In genomic region chr17:8140058-8140412, GRCh38 we compare ENCODE assay signal across 14 cellular contexts. TPM values are rescaled to one million over a fixed set of nuclear protein-coding genes. Genes with fewer than 3 reads are reported as not detected.
DNase-seq lines count a peak whose midpoint lies in the region; ATAC-seq, FAIRE-seq and TF ChIP-seq lines count a peak whose summit lies in the region.
"Had no signal": no experiment of that assay in that cellular context is flagged by ENCODE, and none has a peak within 500 bp of the region (broad histone marks: within the 10 kb centered on the region; RNA-seq: fewer than 3 reads in every experiment).

No MANE protein-coding gene starts in this region.

- H3K4me3 ChIP-seq in right lobe of liver (no peak overlapping the region), HepG2 (replicated peaks in 1 of 3; ENCODE audit: insufficient read depth in 1 of 3, low read depth in 2 of 3, low read length in 3 of 3) (no peak overlapping the region), heart left ventricle (no peak overlapping the region)

- no peaks in the 10 kb centered on the region for H3K79me2 ChIP-seq in HepG2 (ENCODE audit: insufficient read depth, low read length)

- no peak for TF ChIP-seq POLR2A in right lobe of liver (IDR thresholded peaks at IDR 0.05)
- no peak for TF ChIP-seq POLR2A in HepG2 (IDR thresholded peaks at IDR 0.05; ENCODE audit: insufficient read depth in 1 of 2, low read depth in 2 of 2, low read length in 2 of 2)
- TF ChIP-seq POLR2A in heart left ventricle (IDR thresholded peaks at IDR 0.05), result no peak

- TF ChIP-seq CTCF in right lobe of liver (IDR thresholded peaks at IDR 0.05) (no peak), HepG2 (CRISPR knock-in tag; IDR thresholded peaks at IDR 0.05) (no peak), heart left ventricle (IDR thresholded peaks at IDR 0.05) (no peak), osteocyte (IDR thresholded peaks at IDR 0.05) (no peak)

- POLR2A ChIA-PET in HepG2 (lab: Yijun Ruan, JAX), result interaction anchor here (1.0 to 3.2 kb wide), 4 partner anchors 14 to 33 kb away, joined by 4 to 18 read pairs (median 10); no protein-coding TSS in a partner anchor

- peaks cover 0 to 9% (median 1%) of the 10 kb centered on the region in 4 donors for H3K4me1 ChIP-seq in right lobe of liver
- peaks cover 29% of the 10 kb centered on the region for H3K4me1 ChIP-seq in HepG2 (ENCODE audit: insufficient read depth, low read length)
- peaks cover 0 to 52% (median 15%) of the 10 kb centered on the region in 12 donors for H3K4me1 ChIP-seq in heart left ventricle

- in situ Hi-C loops in HepG2 (cut with HindIII; ENCODE audit: extremely low pct_ligation_motif_present, low pct_unique_long_range_greater_than_20kb), result no loop called here

- no peak overlapping the region for H3K4me2 ChIP-seq in HepG2 (ENCODE audit: low read depth, low read length)

- H3K27ac Mint-ChIP-seq in osteocyte (ENCODE audit: unreplicated experiment), result peak overlapping the region; percentile 34
- H3K27ac Mint-ChIP-seq: activated CD8-positive, alpha-beta memory T cell treated with anti-CD3 and anti-CD28 coated beads, Interleukin-2, amount 10 ng/mL, durations not matched to agents 7 days and 5 days had no signal

- H3K36me3 Mint-ChIP-seq in osteocyte (ENCODE audit: unreplicated experiment), result peaks cover 25% of the 10 kb centered on the region

- H3K4me1 Mint-ChIP-seq in osteocyte (ENCODE audit: unreplicated experiment), result peaks cover 4% of the 10 kb centered on the region

- ATAC-seq in right lobe of liver (no peak), HepG2 (no peak), heart left ventricle (peak in 1 of 4 donors; percentile 9), GM19023 (IDR thresholded peaks at IDR 0.05; ENCODE audit: unreplicated experiment) (no peak), GM21515 (IDR thresholded peaks at IDR 0.05; ENCODE audit: unreplicated experiment) (no peak)

- no peak for TF ChIP-seq EP300 in HepG2 (IDR thresholded peaks at IDR 0.05; ENCODE audit: low read depth in 2 of 2, low read length in 2 of 2)
- TF ChIP-seq EP300 in HepG2 (CRISPR knock-in tag; IDR thresholded peaks at IDR 0.05; ENCODE audit: borderline replicate concordance), result no peak

- BruUV-seq in HepG2 (replicated peaks; lab: Mats Ljungman, UMichigan), result no TSS peak

- TF ChIP-seq RAD21 in HepG2 (CRISPR knock-in tag; IDR thresholded peaks at IDR 0.05), result no peak

- DNase-seq in right lobe of liver (peak in 2 of 3 donors; percentile 50 to 58), HepG2 (ENCODE audit: low spot score) (no peak), heart left ventricle (peak in 1 of 5 donors; percentile 11), osteocyte (ENCODE audit: extremely low spot score, unreplicated experiment) (no peak), AML-193 (lab: John Stamatoyannopoulos, UW) (no peak), OCI-M1 (lab: John Stamatoyannopoulos, UW) (no peak)

- intact Hi-C loops in right lobe of liver (cut with DNase I), result no loop called here
- intact Hi-C loops in HepG2 (cut with micrococcal nuclease; ENCODE audit: unreplicated experiment), result no loop called here
- intact Hi-C loops in heart left ventricle (cut with DNase I), result loop anchor here in 1 of 10 donors (10.0 kb wide), 1 partner anchor 295 kb away; no protein-coding TSS in a partner anchor

- no peak for FAIRE-seq in HepG2 (lab: Jason Lieb, UNC)
- FAIRE-seq: TTC549 had no signal

- no peak overlapping the region for H3K9ac ChIP-seq in HepG2 (ENCODE audit: insufficient read depth, low read depth, low read length)

- H3K27me3 ChIP-seq in right lobe of liver (no peaks in the 10 kb centered on the region), HepG2 (ENCODE audit: control insufficient read depth in 1 of 2, insufficient read depth in 2 of 2, low read length in 2 of 2) (no peaks in the 10 kb centered on the region; a peak in 1 of 5 replicates), heart left ventricle (no peaks in the 10 kb centered on the region)

- no peaks in the 10 kb centered on the region for H3K27me3 Mint-ChIP-seq in osteocyte (ENCODE audit: unreplicated experiment)

- no peak overlapping the region for H3K4me3 Mint-ChIP-seq in osteocyte (ENCODE audit: unreplicated experiment)
- H3K4me3 Mint-ChIP-seq: activated CD8-positive, alpha-beta memory T cell treated with anti-CD3 and anti-CD28 coated beads, Interleukin-2, amount 10 ng/mL, durations not matched to agents 7 days and 5 days; immature natural killer cell had no signal

- 0 out of 2 replicates have a peak, but pooled peaks cover 3% of the 10 kb centered on the region for H4K20me1 ChIP-seq in HepG2 (ENCODE audit: insufficient read depth, low read length)

- H3K36me3 ChIP-seq in right lobe of liver, result peaks cover 25 to 58% (median 53%) of the 10 kb centered on the region in 4 donors
- peaks cover 1 to 12% of the 10 kb centered on the region in 2 experiments; a peak in 2 of 5 replicates for H3K36me3 ChIP-seq in HepG2 (replicated peaks in 1 of 2; ENCODE audit: control insufficient read depth in 1 of 2, insufficient read depth in 2 of 2, low read length in 2 of 2)
- H3K36me3 ChIP-seq in heart left ventricle, result peaks cover 12 to 60% (median 57%) of the 10 kb centered on the region in 9 donors

- 67% methylated on average over 10 of the region's 11 CpGs for WGBS in right lobe of liver (ENCODE audit: insufficient coverage, low coverage, low lambda C conversion rate, missing lambda C conversion rate)
- WGBS in HepG2 (ENCODE audit: low lambda C conversion rate), result 89% methylated on average over 11 of the region's 11 CpGs
- WGBS in heart left ventricle, 4 donors, result 53 to 61% (median 57%) methylated on average over 11 of the region's 11 CpGs

- H3K9me3 Mint-ChIP-seq in osteocyte (ENCODE audit: unreplicated experiment), result no peaks in the 10 kb centered on the region
- H3K9me3 Mint-ChIP-seq: immature natural killer cell had no signal

- CTCF ChIA-PET in HepG2 (lab: Yijun Ruan, JAX; ENCODE audit: low intra/inter-chr PET ratio, low total read pairs), result no interaction called here

- no peak overlapping the region for H2AFZ ChIP-seq in HepG2 (ENCODE audit: low read length)

- H3K9me3 ChIP-seq in right lobe of liver (no peaks in the 10 kb centered on the region), HepG2 (ENCODE audit: low read length) (no peaks in the 10 kb centered on the region), heart left ventricle (no peaks in the 10 kb centered on the region)

- H3K27ac ChIP-seq in right lobe of liver (peak overlapping the region in 1 of 3 donors; percentile 76), HepG2 (ENCODE audit: extremely low read length, insufficient read depth, low read length) (no peak overlapping the region), heart left ventricle (peak overlapping the region in 8 of 12 donors; percentile 12 to 89 (median 84))

RNA-seq across cellular contexts. Expression of gene PER1, which starts 12.2 kb away (rescaled TPM):
- total RNA-seq in right lobe of liver, result 100 to 1,000 TPM in 1 of 6 experiments, 10 to 100 TPM in 5; 25.7 to 118 (median 55.2) TPM
- 2.6 and 5.5 TPM in 2 replicates for total RNA-seq in HepG2 (2016; rRNA removed; fragmentation: Illumina TruSeq; extraction: Trizol)
- total RNA-seq in HepG2 (2016; cell fraction: cytosol; rRNA removed; fragmentation: Illumina TruSeq; extraction: Trizol; ENCODE audit: low read depth), result 1.8 and 2.9 TPM in 2 replicates
- total RNA-seq in HepG2 (2016; cell fraction: insoluble cytoplasmic fraction; rRNA removed; fragmentation: Illumina TruSeq; extraction: Trizol), result 3.2 and 5.8 TPM in 2 replicates
- total RNA-seq in HepG2 (2016; cell fraction: membrane; rRNA removed; fragmentation: Illumina TruSeq; extraction: Trizol), result 1.4 and 1.9 TPM in 2 replicates
- 4.1 and 4.3 TPM in 2 replicates for total RNA-seq in HepG2 (2016; cell fraction: nucleus; rRNA removed; fragmentation: Illumina TruSeq; extraction: Trizol)
- 3.6 and 5.2 TPM in 2 replicates for polyA plus RNA-seq in HepG2 (2011; rRNA removed)
- 1.3 and 1.4 TPM in 2 replicates for polyA plus RNA-seq in HepG2 (2011; cell fraction: cytosol; rRNA removed)
- polyA plus RNA-seq in HepG2 (2011; cell fraction: nucleus; rRNA removed), result 32.0 and 32.6 TPM in 2 replicates
- 7.8 and 11.4 TPM in 2 replicates for polyA plus RNA-seq in HepG2 (2012)
- polyA plus RNA-seq in HepG2 (2016; cell fraction: cytosol; fragmentation: Illumina TruSeq; extraction: Trizol; ENCODE audit: low read depth), result 0.38 and 0.70 TPM in 2 replicates
- polyA plus RNA-seq in HepG2 (2016; cell fraction: insoluble cytoplasmic fraction; fragmentation: Illumina TruSeq; extraction: Trizol; ENCODE audit: low read depth), result 2.2 and 3.6 TPM in 2 replicates
- polyA plus RNA-seq in HepG2 (2016; cell fraction: membrane; fragmentation: Illumina TruSeq; extraction: Trizol; ENCODE audit: low read depth), result 0.49 and 0.90 TPM in 2 replicates
- 13.1 and 17.6 TPM in 2 replicates for polyA plus RNA-seq in HepG2 (2016; cell fraction: nucleus; fragmentation: Illumina TruSeq; extraction: Trizol; ENCODE audit: insufficient read depth, low read depth)
- polyA minus RNA-seq in HepG2 (2011; rRNA and poly(A)+ RNA removed; ENCODE audit: low replicate concordance), result 11.1 and 12.7 TPM in 2 replicates
- polyA minus RNA-seq in HepG2 (2011; cell fraction: cytosol; rRNA and poly(A)+ RNA removed), result 3.8 and 6.2 TPM in 2 replicates
- 10.4 and 10.7 TPM in 2 replicates for polyA minus RNA-seq in HepG2 (2011; cell fraction: nucleus; rRNA and poly(A)+ RNA removed)
- total RNA-seq in heart left ventricle, result 100 to 1,000 TPM in 3 of 9 donors, 10 to 100 TPM in 6; 40.2 to 132 (median 86.3) TPM
- 100 to 1,000 TPM in 1 of 2 donors, 10 to 100 TPM in 1; 96.2 to 164 TPM for polyA plus RNA-seq in heart left ventricle
- total RNA-seq in osteocyte, result 106 and 173 TPM in 2 replicates

RNA-seq across cellular contexts. Expression of gene HES7, which starts 16.1 kb away (rescaled TPM):
- not detected for total RNA-seq in right lobe of liver
- not detected in 2 replicates for total RNA-seq in HepG2 (2016; rRNA removed; fragmentation: Illumina TruSeq; extraction: Trizol)
- not detected in 2 replicates for total RNA-seq in HepG2 (2016; cell fraction: cytosol; rRNA removed; fragmentation: Illumina TruSeq; extraction: Trizol; ENCODE audit: low read depth)
- not detected in 2 replicates for total RNA-seq in HepG2 (2016; cell fraction: insoluble cytoplasmic fraction; rRNA removed; fragmentation: Illumina TruSeq; extraction: Trizol)
- total RNA-seq in HepG2 (2016; cell fraction: membrane; rRNA removed; fragmentation: Illumina TruSeq; extraction: Trizol), result not detected in 2 replicates
- total RNA-seq in HepG2 (2016; cell fraction: nucleus; rRNA removed; fragmentation: Illumina TruSeq; extraction: Trizol), result not detected in 2 replicates
- polyA plus RNA-seq in HepG2 (2011; rRNA removed), result not detected in 2 replicates
- polyA plus RNA-seq in HepG2 (2011; cell fraction: cytosol; rRNA removed), result not detected in 2 replicates
- polyA plus RNA-seq in HepG2 (2011; cell fraction: nucleus; rRNA removed), result 0.42 and 0.50 TPM in 2 replicates
- polyA plus RNA-seq in HepG2 (2012), result 0.11 TPM in 1 of 2 replicates, not detected in the other
- polyA plus RNA-seq in HepG2 (2016; cell fraction: cytosol; fragmentation: Illumina TruSeq; extraction: Trizol; ENCODE audit: low read depth), result not detected in 2 replicates
- not detected in 2 replicates for polyA plus RNA-seq in HepG2 (2016; cell fraction: insoluble cytoplasmic fraction; fragmentation: Illumina TruSeq; extraction: Trizol; ENCODE audit: low read depth)
- polyA plus RNA-seq in HepG2 (2016; cell fraction: membrane; fragmentation: Illumina TruSeq; extraction: Trizol; ENCODE audit: low read depth), result not detected in 2 replicates
- polyA plus RNA-seq in HepG2 (2016; cell fraction: nucleus; fragmentation: Illumina TruSeq; extraction: Trizol; ENCODE audit: insufficient read depth, low read depth), result not detected in 2 replicates
- polyA minus RNA-seq in HepG2 (2011; rRNA and poly(A)+ RNA removed; ENCODE audit: low replicate concordance), result 3.9 TPM in 1 of 2 replicates, not detected in the other
- polyA minus RNA-seq in HepG2 (2011; cell fraction: cytosol; rRNA and poly(A)+ RNA removed), result not detected in 2 replicates
- polyA minus RNA-seq in HepG2 (2011; cell fraction: nucleus; rRNA and poly(A)+ RNA removed), result not detected in 2 replicates
- under 1 TPM in 4 of 9 donors, not detected in 5; 0.17 to 0.76 (median 0.44) TPM for total RNA-seq in heart left ventricle
- polyA plus RNA-seq in heart left ventricle, result under 1 TPM; 0.23 to 0.40 TPM
- 2.0 and 2.3 TPM in 2 replicates for total RNA-seq in osteocyte
- total RNA-seq: urinary bladder had no signal
- polyA plus RNA-seq: immature natural killer cell had no signal

RNA-seq across cellular contexts. Expression of gene ALOXE3, which starts 21.7 kb away (rescaled TPM):
- not detected for total RNA-seq in right lobe of liver
- not detected in 2 replicates for total RNA-seq in HepG2 (2016; rRNA removed; fragmentation: Illumina TruSeq; extraction: Trizol)
- total RNA-seq in HepG2 (2016; cell fraction: cytosol; rRNA removed; fragmentation: Illumina TruSeq; extraction: Trizol; ENCODE audit: low read depth), result not detected in 2 replicates
- total RNA-seq in HepG2 (2016; cell fraction: insoluble cytoplasmic fraction; rRNA removed; fragmentation: Illumina TruSeq; extraction: Trizol), result 0.02 TPM in 1 of 2 replicates, not detected in the other
- total RNA-seq in HepG2 (2016; cell fraction: membrane; rRNA removed; fragmentation: Illumina TruSeq; extraction: Trizol), result not detected in 2 replicates
- total RNA-seq in HepG2 (2016; cell fraction: nucleus; rRNA removed; fragmentation: Illumina TruSeq; extraction: Trizol), result not detected in 2 replicates
- 0.07 TPM in 1 of 2 replicates, not detected in the other for polyA plus RNA-seq in HepG2 (2011; rRNA removed)
- 0.03 TPM in 1 of 2 replicates, not detected in the other for polyA plus RNA-seq in HepG2 (2011; cell fraction: cytosol; rRNA removed)
- 0.14 and 0.18 TPM in 2 replicates for polyA plus RNA-seq in HepG2 (2011; cell fraction: nucleus; rRNA removed)
- 0.08 TPM in 1 of 2 replicates, not detected in the other for polyA plus RNA-seq in HepG2 (2012)
- polyA plus RNA-seq in HepG2 (2016; cell fraction: cytosol; fragmentation: Illumina TruSeq; extraction: Trizol; ENCODE audit: low read depth), result not detected in 2 replicates
- not detected in 2 replicates for polyA plus RNA-seq in HepG2 (2016; cell fraction: insoluble cytoplasmic fraction; fragmentation: Illumina TruSeq; extraction: Trizol; ENCODE audit: low read depth)
- polyA plus RNA-seq in HepG2 (2016; cell fraction: membrane; fragmentation: Illumina TruSeq; extraction: Trizol; ENCODE audit: low read depth), result not detected in 2 replicates
- polyA plus RNA-seq in HepG2 (2016; cell fraction: nucleus; fragmentation: Illumina TruSeq; extraction: Trizol; ENCODE audit: insufficient read depth, low read depth), result not detected in 2 replicates
- 0.63 TPM in 1 of 2 replicates, not detected in the other for polyA minus RNA-seq in HepG2 (2011; rRNA and poly(A)+ RNA removed; ENCODE audit: low replicate concordance)
- not detected in 2 replicates for polyA minus RNA-seq in HepG2 (2011; cell fraction: cytosol; rRNA and poly(A)+ RNA removed)
- not detected in 2 replicates for polyA minus RNA-seq in HepG2 (2011; cell fraction: nucleus; rRNA and poly(A)+ RNA removed)
- not detected for total RNA-seq in heart left ventricle
- polyA plus RNA-seq in heart left ventricle, result under 1 TPM in 1 of 2 donors, not detected in 1; 0.12 TPM
- total RNA-seq in osteocyte, result not detected in 2 replicates
- total RNA-seq: activated CD8-positive, alpha-beta memory T cell treated with anti-CD3 and anti-CD28 coated beads, Interleukin-2, amount 10 ng/mL, durations not matched to agents 7 days and 5 days; dermis microvascular lymphatic vessel endothelial cell; myocyte; urinary bladder had no signal
- polyA plus RNA-seq: immature natural killer cell, urinary bladder had no signal

RNA-seq across cellular contexts. Expression of gene VAMP2, which starts 22.7 kb away (rescaled TPM):
- total RNA-seq in right lobe of liver (10 to 100 TPM in 4 of 6 experiments, 1 to 10 TPM in 2; 4.4 to 18.6 (median 13.2) TPM), HepG2 (2016; rRNA removed; fragmentation: Illumina TruSeq; extraction: Trizol) (2.0 and 3.9 TPM in 2 replicates), heart left ventricle (10 to 100 TPM; 21.5 to 67.2 (median 51.1) TPM), osteocyte (57.2 and 70.0 TPM in 2 replicates)
- total RNA-seq in HepG2 (2016; cell fraction: cytosol; rRNA removed; fragmentation: Illumina TruSeq; extraction: Trizol; ENCODE audit: low read depth), result 4.1 and 5.2 TPM in 2 replicates
- 1.9 and 3.4 TPM in 2 replicates for total RNA-seq in HepG2 (2016; cell fraction: insoluble cytoplasmic fraction; rRNA removed; fragmentation: Illumina TruSeq; extraction: Trizol)
- 3.2 and 3.4 TPM in 2 replicates for total RNA-seq in HepG2 (2016; cell fraction: membrane; rRNA removed; fragmentation: Illumina TruSeq; extraction: Trizol)
- total RNA-seq in HepG2 (2016; cell fraction: nucleus; rRNA removed; fragmentation: Illumina TruSeq; extraction: Trizol), result 6.5 and 7.1 TPM in 2 replicates
- polyA plus RNA-seq in HepG2 (2011; rRNA removed) (17.2 and 19.6 TPM in 2 replicates), heart left ventricle (10 to 100 TPM; 49.0 to 50.6 TPM)
- polyA plus RNA-seq in HepG2 (2011; cell fraction: cytosol; rRNA removed), result 10.1 and 13.2 TPM in 2 replicates
- 40.7 and 63.7 TPM in 2 replicates for polyA plus RNA-seq in HepG2 (2011; cell fraction: nucleus; rRNA removed)
- polyA plus RNA-seq in HepG2 (2012), result 29.0 and 34.1 TPM in 2 replicates
- polyA plus RNA-seq in HepG2 (2016; cell fraction: cytosol; fragmentation: Illumina TruSeq; extraction: Trizol; ENCODE audit: low read depth), result 2.0 and 2.2 TPM in 2 replicates
- 7.1 and 8.5 TPM in 2 replicates for polyA plus RNA-seq in HepG2 (2016; cell fraction: insoluble cytoplasmic fraction; fragmentation: Illumina TruSeq; extraction: Trizol; ENCODE audit: low read depth)
- polyA plus RNA-seq in HepG2 (2016; cell fraction: membrane; fragmentation: Illumina TruSeq; extraction: Trizol; ENCODE audit: low read depth), result 4.9 and 5.5 TPM in 2 replicates
- 35.4 and 36.0 TPM in 2 replicates for polyA plus RNA-seq in HepG2 (2016; cell fraction: nucleus; fragmentation: Illumina TruSeq; extraction: Trizol; ENCODE audit: insufficient read depth, low read depth)
- 6.8 and 7.6 TPM in 2 replicates for polyA minus RNA-seq in HepG2 (2011; rRNA and poly(A)+ RNA removed; ENCODE audit: low replicate concordance)
- 3.4 and 6.6 TPM in 2 replicates for polyA minus RNA-seq in HepG2 (2011; cell fraction: cytosol; rRNA and poly(A)+ RNA removed)
- polyA minus RNA-seq in HepG2 (2011; cell fraction: nucleus; rRNA and poly(A)+ RNA removed), result 10.8 and 14.9 TPM in 2 replicates

RNA-seq across cellular contexts. Expression of gene TMEM107, which starts 36.1 kb away (rescaled TPM):
- total RNA-seq in right lobe of liver, result 1 to 10 TPM; 2.3 to 5.0 (median 3.4) TPM
- total RNA-seq in HepG2 (2016; rRNA removed; fragmentation: Illumina TruSeq; extraction: Trizol), result 3.8 and 15.3 TPM in 2 replicates
- total RNA-seq in HepG2 (2016; cell fraction: cytosol; rRNA removed; fragmentation: Illumina TruSeq; extraction: Trizol; ENCODE audit: low read depth), result 138 and 159 TPM in 2 replicates
- 4.0 and 13.1 TPM in 2 replicates for total RNA-seq in HepG2 (2016; cell fraction: insoluble cytoplasmic fraction; rRNA removed; fragmentation: Illumina TruSeq; extraction: Trizol)
- 25.0 and 29.6 TPM in 2 replicates for total RNA-seq in HepG2 (2016; cell fraction: membrane; rRNA removed; fragmentation: Illumina TruSeq; extraction: Trizol)
- 18.7 and 21.8 TPM in 2 replicates for total RNA-seq in HepG2 (2016; cell fraction: nucleus; rRNA removed; fragmentation: Illumina TruSeq; extraction: Trizol)
- 4.5 and 7.2 TPM in 2 replicates for polyA plus RNA-seq in HepG2 (2011; rRNA removed)
- 5.0 and 5.5 TPM in 2 replicates for polyA plus RNA-seq in HepG2 (2011; cell fraction: cytosol; rRNA removed)
- polyA plus RNA-seq in HepG2 (2011; cell fraction: nucleus; rRNA removed), result 3.9 and 4.3 TPM in 2 replicates
- 2.6 and 3.6 TPM in 2 replicates for polyA plus RNA-seq in HepG2 (2012)
- polyA plus RNA-seq in HepG2 (2016; cell fraction: cytosol; fragmentation: Illumina TruSeq; extraction: Trizol; ENCODE audit: low read depth), result 2.4 and 3.4 TPM in 2 replicates
- polyA plus RNA-seq in HepG2 (2016; cell fraction: insoluble cytoplasmic fraction; fragmentation: Illumina TruSeq; extraction: Trizol; ENCODE audit: low read depth), result 3.4 and 3.5 TPM in 2 replicates
- polyA plus RNA-seq in HepG2 (2016; cell fraction: membrane; fragmentation: Illumina TruSeq; extraction: Trizol; ENCODE audit: low read depth), result 2.1 and 3.3 TPM in 2 replicates
- polyA plus RNA-seq in HepG2 (2016; cell fraction: nucleus; fragmentation: Illumina TruSeq; extraction: Trizol; ENCODE audit: insufficient read depth, low read depth), result 4.5 and 4.6 TPM in 2 replicates
- polyA minus RNA-seq in HepG2 (2011; rRNA and poly(A)+ RNA removed; ENCODE audit: low replicate concordance), result 121 and 165 TPM in 2 replicates
- 34.2 and 36.5 TPM in 2 replicates for polyA minus RNA-seq in HepG2 (2011; cell fraction: cytosol; rRNA and poly(A)+ RNA removed)
- 79.1 and 96.4 TPM in 2 replicates for polyA minus RNA-seq in HepG2 (2011; cell fraction: nucleus; rRNA and poly(A)+ RNA removed)
- 10 to 100 TPM in 3 of 9 donors, 1 to 10 TPM in 6; 5.3 to 16.4 (median 8.4) TPM for total RNA-seq in heart left ventricle
- polyA plus RNA-seq in heart left ventricle, result 1 to 10 TPM; 3.8 to 8.9 TPM
- 8.4 and 10.5 TPM in 2 replicates for total RNA-seq in osteocyte

Comparison
In these comparisons a context has a peak if more than half of its experiments do, and no peak if none do; other contexts are left out.
1. DNase-seq: peak in right lobe of liver (2 of 3); none in HepG2 (single experiment), osteocyte (single experiment), AML-193 (0 of 2) and OCI-M1 (single experiment).